Comparison of ENCODE assay signal across 8 cellular contexts in genomic region chr3:61358364-61358763, GRCh38.
DNase-seq lines count a peak whose midpoint lies in the region; ATAC-seq and TF ChIP-seq lines count a peak whose summit lies in the region.

No MANE protein-coding gene starts in this region.

- H3K27me3 ChIP-seq in spleen (replicated peaks in 1 of 7), result no peaks in the 10 kb centered on the region
- no peaks in the 10 kb centered on the region for H3K27me3 ChIP-seq in vagina

- H3K9me3 ChIP-seq in spleen (no peaks in the 10 kb centered on the region), vagina (no peaks in the 10 kb centered on the region)

- ATAC-seq in GM21447 (IDR thresholded peaks at IDR 0.05; ENCODE audit: unreplicated experiment), result peak; percentile 100
- peak; percentile 94 for ATAC-seq in HG03575 (IDR thresholded peaks at IDR 0.05; ENCODE audit: extremely low read depth, insufficient number of reproducible peaks, low FRiP score, unreplicated experiment)

- H3K4me1 ChIP-seq in spleen (peaks cover 0 to 17% (median 8%) of the 10 kb centered on the region in 6 donors), vagina (peaks cover 6% of the 10 kb centered on the region)

- no peaks in the 10 kb centered on the region for H3K36me3 ChIP-seq in spleen
- no peaks in the 10 kb centered on the region for H3K36me3 ChIP-seq in vagina

- H3K27ac ChIP-seq in spleen (peak overlapping the region in 5 of 8 donors; percentile 1 to 41 (median 32)), vagina (no peak overlapping the region)

- no peak for TF ChIP-seq POLR2A in spleen (IDR thresholded peaks at IDR 0.05)
- no peak for TF ChIP-seq POLR2A in erythroblast (IDR thresholded peaks at IDR 0.05; ENCODE audit: low read length)
- TF ChIP-seq POLR2A in vagina (IDR thresholded peaks at IDR 0.05), result no peak

- CTCF ChIA-PET in GM10248 (lab: Yijun Ruan, JAX), result interaction anchor here (4.0 kb wide), 1 partner anchor 13 kb away, joined by 14 read pairs; no protein-coding TSS in a partner anchor

- 14 to 22% (median 16%) methylated on average over 1 to 2 of the region's 2 CpGs for WGBS in spleen, 5 donors

- H3K4me3 ChIP-seq in spleen (no peak overlapping the region), vagina (no peak overlapping the region)

- intact Hi-C loops in spleen (cut with DNase I; ENCODE audit: low total_unique reads), result no loop called here
- intact Hi-C loops in vagina (cut with DNase I), result no loop called here

- POLR2A ChIA-PET in GM10248 (lab: Yijun Ruan, JAX), result no interaction called here

- DNase-seq in GM10248 (ENCODE audit: extremely low spot score) (peak; percentile 56), globus pallidus (ENCODE audit: low spot score) (peak; percentile 90), spleen (peak; percentile 80), AG08396 (ENCODE audit: low spot score) (no peak), erythroblast (lab: John Stamatoyannopoulos, UW) (no peak), vagina (ENCODE audit: extremely low spot score in 2 of 2) (no peak)

- TF ChIP-seq CTCF in GM10248 (IDR thresholded peaks at IDR 0.05; ENCODE audit: control extremely low read depth, extremely low read depth, low read depth, missing control alignments) (no peak), spleen (IDR thresholded peaks at IDR 0.05 in 8 of 11, conservative IDR thresholded peaks at IDR 0.05 in 3 of 11) (no peak), vagina (IDR thresholded peaks at IDR 0.05) (no peak)

Comparison
In these comparisons a context has a peak if more than half of its experiments do, and no peak if none do; other contexts are left out.
1. DNase-seq: peak in GM10248 (single experiment), globus pallidus (single experiment) and spleen (single experiment); none in AG08396 (single experiment), erythroblast (0 of 2) and vagina (0 of 2).